Comparison of ENCODE assay signal across 1 cellular context in genomic region chr3:44321335-44321734, GRCh38.
TF ChIP-seq lines count a peak whose summit lies in the region.

No MANE protein-coding gene starts in this region.

TF ChIP-seq in HepG2, 621 proteins besides CTCF, POLR2A, EP300 and RAD21 (continued from another document and continues in another):
- TF ChIP-seq ZFP91 (CRISPR knock-in tag; IDR thresholded peaks at IDR 0.05; ENCODE audit: borderline replicate concordance) (no peak), ZNF318 (CRISPR knock-in tag; IDR thresholded peaks at IDR 0.05) (no peak), BCL6 (CRISPR knock-in tag; IDR thresholded peaks at IDR 0.05) (peak; percentile 98), MXD1 (CRISPR knock-in tag; IDR thresholded peaks at IDR 0.05) (no peak), SP1 (IDR thresholded peaks at IDR 0.05) (no peak), SP1 (CRISPR knock-in tag; IDR thresholded peaks at IDR 0.05) (no peak), CCAR2 (optimal IDR thresholded peaks at IDR 0.05; ENCODE audit: low read depth, low read length) (no peak), MTA3 (CRISPR knock-in tag; IDR thresholded peaks at IDR 0.05) (no peak), REL (CRISPR knock-in tag; conservative IDR thresholded peaks at IDR 0.05) (no peak), MIER3 (CRISPR knock-in tag; IDR thresholded peaks at IDR 0.05; ENCODE audit: borderline replicate concordance) (peak; percentile 67; the same call in 1 of the 2 replicates), TBL1XR1 (IDR thresholded peaks at IDR 0.05; ENCODE audit: borderline replicate concordance, low read length, partially characterized antibody) (peak; percentile 94), ZBTB20 (CRISPR knock-in tag; IDR thresholded peaks at IDR 0.05; ENCODE audit: borderline replicate concordance, low read depth) (peak; percentile 66; the same call in 1 of the 2 replicates), ZBTB3 (CRISPR knock-in tag; IDR thresholded peaks at IDR 0.05; ENCODE audit: borderline replicate concordance, low read depth) (0 out of 2 replicates have a peak, but pooled peaks have one; percentile 66), SAFB2 (CRISPR knock-in tag; IDR thresholded peaks at IDR 0.05; ENCODE audit: borderline replicate concordance, low read depth) (no peak), HOXA7 (CRISPR knock-in tag; IDR thresholded peaks at IDR 0.05) (no peak), ZNF513 (CRISPR knock-in tag; conservative IDR thresholded peaks at IDR 0.05) (no peak), ZNF512 (CRISPR knock-in tag; IDR thresholded peaks at IDR 0.05) (no peak), GMEB2 (CRISPR knock-in tag; IDR thresholded peaks at IDR 0.05; ENCODE audit: low read depth) (no peak), ZNF451 (CRISPR knock-in tag; IDR thresholded peaks at IDR 0.05) (no peak), PAF1 (CRISPR knock-in tag; IDR thresholded peaks at IDR 0.05) (no peak), POGZ (CRISPR knock-in tag; IDR thresholded peaks at IDR 0.05) (peak; percentile 82), ZBED4 (CRISPR knock-in tag; IDR thresholded peaks at IDR 0.05; ENCODE audit: borderline replicate concordance) (peak; percentile 29; the same call in 1 of the 2 replicates), NFIC (IDR thresholded peaks at IDR 0.05; ENCODE audit: low read length) (peak; percentile 93), ZNF775 (CRISPR knock-in tag; IDR thresholded peaks at IDR 0.05; ENCODE audit: borderline replicate concordance) (no peak), ELF1 (CRISPR knock-in tag; IDR thresholded peaks at IDR 0.05) (peak; percentile 64), ZHX2 (IDR thresholded peaks at IDR 0.05; ENCODE audit: low read depth) (peak; percentile 35; the same call in 1 of the 2 replicates), ZHX2 (CRISPR knock-in tag; IDR thresholded peaks at IDR 0.05; ENCODE audit: borderline replicate concordance) (no peak)
